Comparison of ENCODE assay signal across 1 cellular context in genomic region chr16:3546990-3547682, GRCh38.
TF ChIP-seq lines count a peak whose summit lies in the region.

No MANE protein-coding gene starts in this region.

TF ChIP-seq in HepG2, 621 proteins besides CTCF, POLR2A, EP300 and RAD21:
- no peak for TF ChIP-seq ZNF280D (CRISPR knock-in tag; IDR thresholded peaks at IDR 0.05)
- no peak for TF ChIP-seq SNAPC5 (CRISPR knock-in tag; IDR thresholded peaks at IDR 0.05; ENCODE audit: borderline replicate concordance)
- no peak for TF ChIP-seq CC2D1A (CRISPR knock-in tag; IDR thresholded peaks at IDR 0.05)
- TF ChIP-seq CEBPB (IDR thresholded peaks at IDR 0.05; ENCODE audit: borderline replicate concordance, low read depth, low read length) = peak; percentile 51; the same call in 1 of the 2 replicates
- no peak for TF ChIP-seq HOXA9 (CRISPR knock-in tag; IDR thresholded peaks at IDR 0.05; ENCODE audit: borderline replicate concordance)
- TF ChIP-seq AKAP8 (CRISPR knock-in tag; IDR thresholded peaks at IDR 0.05) = no peak
- no peak for TF ChIP-seq RFX1 (IDR thresholded peaks at IDR 0.05)
- TF ChIP-seq TEAD2 (CRISPR knock-in tag; IDR thresholded peaks at IDR 0.05) = no peak
- no peak for TF ChIP-seq ZNF550 (CRISPR knock-in tag; IDR thresholded peaks at IDR 0.05; ENCODE audit: borderline replicate concordance)
- no peak for TF ChIP-seq RFXANK (CRISPR knock-in tag; IDR thresholded peaks at IDR 0.05)
- TF ChIP-seq NKX3-1 (CRISPR knock-in tag; IDR thresholded peaks at IDR 0.05) = no peak
- TF ChIP-seq ATF7 (IDR thresholded peaks at IDR 0.05) = 0 out of 2 replicates have a peak, but pooled peaks have one; percentile 11
- no peak for TF ChIP-seq ATF7 (CRISPR knock-in tag; IDR thresholded peaks at IDR 0.05)
